ENCODE assay signal across 9 cellular contexts in genomic region chr22:41237036-41237706, GRCh38. TPM values are rescaled to one million over a fixed set of nuclear protein-coding genes. Genes with fewer than 3 reads are reported as not detected.
DNase-seq lines count a peak whose midpoint lies in the region; ATAC-seq and TF ChIP-seq lines count a peak whose summit lies in the region.
"Had no signal": no experiment of that assay in that cellular context is flagged by ENCODE, and none has a peak within 500 bp of the region (broad histone marks: within the 10 kb centered on the region; RNA-seq: fewer than 3 reads in every experiment).

No MANE protein-coding gene starts in this region.

- H3K4me3 ChIP-seq in ACC112 (ENCODE audit: low read depth, low read length) (peak overlapping the region; percentile 53), HUES48 (ENCODE audit: low read depth, low read length) (peak overlapping the region; percentile 44; the same call in 1 of the 2 replicates), muscle layer of colon (ENCODE audit: low read depth in 1 of 2, low read length in 2 of 2) (peak overlapping the region; percentile 55 to 62)

- H3K4me3 Mint-ChIP-seq in chondrocyte (ENCODE audit: unreplicated experiment), result peak overlapping the region; percentile 45

- no peak overlapping the region for H3K9ac ChIP-seq in HUES48 (ENCODE audit: low read depth, low read length)
- no peak overlapping the region for H3K9ac ChIP-seq in muscle layer of colon (ENCODE audit: low read length)

- H3K9me3 ChIP-seq in HUES48 (ENCODE audit: control insufficient read depth, insufficient read depth, low read length) (no peaks in the 10 kb centered on the region), muscle layer of colon (ENCODE audit: low read length) (no peaks in the 10 kb centered on the region)

- peaks cover 3% of the 10 kb centered on the region for H3K4me1 Mint-ChIP-seq in chondrocyte (ENCODE audit: low read depth)

- no peaks in the 10 kb centered on the region for H3K27me3 Mint-ChIP-seq in chondrocyte (ENCODE audit: low read depth)

- no peaks in the 10 kb centered on the region for H3K79me2 ChIP-seq in ACC112 (ENCODE audit: control insufficient read depth, insufficient read depth, low read length, unreplicated experiment)

- no peaks in the 10 kb centered on the region for H3K9me3 Mint-ChIP-seq in chondrocyte (ENCODE audit: low read depth)

- H3K27ac ChIP-seq in ACC112 (ENCODE audit: low read depth, low read length), result no peak overlapping the region
- H3K27ac ChIP-seq in HUES48 (ENCODE audit: low read depth, low read length), result no peak overlapping the region
- no peak overlapping the region for H3K27ac ChIP-seq in muscle layer of colon (ENCODE audit: low read depth, low read length)
- H3K27ac ChIP-seq: WERI-Rb-1 had no signal

- H3K27ac Mint-ChIP-seq in chondrocyte (ENCODE audit: unreplicated experiment), result no peak overlapping the region

- ATAC-seq in GM21619 (IDR thresholded peaks at IDR 0.05; ENCODE audit: unreplicated experiment), result no peak

- no peak overlapping the region for H2AFZ ChIP-seq in ACC112 (ENCODE audit: low read length, unreplicated experiment)

- DNase-seq in chondrocyte (ENCODE audit: low spot score) (no peak), NCI-H524 (lab: John Stamatoyannopoulos, UW) (no peak), medulla oblongata (ENCODE audit: extremely low spot score) (no peak), ecto neural progenitor cell (ENCODE audit: low spot score) (no peak)
- DNase-seq: WERI-Rb-1 had no signal

- H3K27me3 ChIP-seq in ACC112 (ENCODE audit: insufficient read depth, low read length) (no peaks in the 10 kb centered on the region), HUES48 (ENCODE audit: control insufficient read depth, insufficient read depth, low read length) (no peaks in the 10 kb centered on the region), muscle layer of colon (ENCODE audit: control insufficient read depth in 1 of 2, insufficient read depth in 2 of 2, low read length in 2 of 2) (no peaks in the 10 kb centered on the region)

- no peaks in the 10 kb centered on the region for H3K36me3 Mint-ChIP-seq in chondrocyte (ENCODE audit: low read depth)

- H3K36me3 ChIP-seq in ACC112 (ENCODE audit: insufficient read depth, low read length) (no peaks in the 10 kb centered on the region), HUES48 (ENCODE audit: control insufficient read depth, insufficient read depth, low read length) (no peaks in the 10 kb centered on the region), muscle layer of colon (ENCODE audit: insufficient read depth, low read length) (no peaks in the 10 kb centered on the region)
- H3K36me3 ChIP-seq: WERI-Rb-1 had no signal

- H3K4me1 ChIP-seq in ACC112 (ENCODE audit: control insufficient read depth, insufficient read depth, low read length, unreplicated experiment), result no peaks in the 10 kb centered on the region
- H3K4me1 ChIP-seq in HUES48 (ENCODE audit: control insufficient read depth, insufficient read depth, low read length), result peaks cover 7% of the 10 kb centered on the region; the same call in 1 of the 2 replicates
- peaks cover 10% of the 10 kb centered on the region for H3K4me1 ChIP-seq in muscle layer of colon (ENCODE audit: insufficient read depth, low read length)

- no peak for TF ChIP-seq CTCF in chondrocyte (IDR thresholded peaks at IDR 0.05)

RNA-seq across cellular contexts. Expression of gene CHADL, which starts 3.6 kb away (rescaled TPM):
- total RNA-seq in chondrocyte, result 0.36 to 1.3 TPM (median 0.39 TPM) in 3 replicates

RNA-seq across cellular contexts. Expression of gene L3MBTL2, which starts 32.1 kb away (rescaled TPM):
- 16.6 to 27.1 TPM (median 17.7 TPM) in 3 replicates for total RNA-seq in chondrocyte

RNA-seq across cellular contexts. Expression of gene RANGAP1, which starts 48.8 kb away (rescaled TPM):
- 34.7 to 38.6 TPM (median 35.4 TPM) in 3 replicates for total RNA-seq in chondrocyte
